In genomic region chr5:43362725-43363435, GRCh38 we compare ENCODE assay signal across 23 cellular contexts.
"Had no signal": no experiment of that assay in that cellular context is flagged by ENCODE, and none has a peak within 500 bp of the region (broad histone marks: within the 10 kb centered on the region; RNA-seq: fewer than 3 reads in every experiment).

No MANE protein-coding gene starts in this region.

- H3K4me1 ChIP-seq: left lung, lower lobe of right lung, upper lobe of left lung, vagina had no signal

- FAIRE-seq: colon had no signal

- ATAC-seq: activated CD8-positive, alpha-beta memory T cell treated with anti-CD3 and anti-CD28 coated beads, Interleukin-2, amount 10 ng/mL, durations not matched to agents 7 days and 5 days; activated CD8-positive, alpha-beta T cell treated with anti-CD3 and anti-CD28 coated beads, Interleukin-2, amount 10 ng/mL, durations not matched to agents 7 days and 5 days; activated naive CD4-positive, alpha-beta T cell treated with anti-CD3 and anti-CD28 coated beads, Interleukin-2, amount 50 U/mL, for 72 hours; heart right ventricle; lower lobe of right lung; right lobe of liver; stimulated activated naive CD8-positive, alpha-beta T cell treated with anti-CD3 and anti-CD28 coated beads, Interleukin-15, Interleukin-2, amounts not matched to agents 100 U/mL and 50 U/mL, for 24 hours had no signal

- H3K27me3 ChIP-seq: left lung, right lobe of liver, upper lobe of left lung, vagina had no signal

- H3K36me3 ChIP-seq: heart right ventricle, left lung, lower lobe of right lung, right lobe of liver, thoracic aorta, upper lobe of left lung, vagina had no signal

- H3K9me3 ChIP-seq: thoracic aorta, vagina had no signal

- H3K27ac ChIP-seq: heart right ventricle, left lung, lower lobe of right lung, right lobe of liver, thoracic aorta, upper lobe of left lung, vagina had no signal

- DNase-seq: activated B cell treated with CpG ODN at 0.5 μM for 24 hours; activated CD8-positive, alpha-beta memory T cell treated with anti-CD3 and anti-CD28 coated beads, Interleukin-2, amount 10 ng/mL, durations not matched to agents 7 days and 5 days; activated CD8-positive, alpha-beta T cell treated with anti-CD3 and anti-CD28 coated beads, Interleukin-2, amount 10 ng/mL, durations not matched to agents 7 days and 5 days; activated T-cell treated with anti-CD3 and anti-CD28 coated beads, Interleukin-2, amount 50 U/mL, for 48 hours; dermis blood vessel endothelial cell; effector CD4-positive, alpha-beta T cell; erythroblast; foreskin melanocyte; heart right ventricle; kidney glomerular epithelial cell; left lung; lower lobe of right lung; mesendoderm; right lobe of liver; stimulated activated CD4-positive, alpha-beta T cell treated with anti-CD3 and anti-CD28 coated beads, Interleukin-12 subunit alpha, Interleukin-12 subunit beta, amount 100 ng/mL, for 4 hours; stimulated activated CD4-positive, alpha-beta T cell treated with anti-CD3 and anti-CD28 coated beads, Interleukin-4, amount 100 ng/mL, for 1 hour; stimulated activated naive CD8-positive, alpha-beta T cell treated with anti-CD3 and anti-CD28 coated beads, Interleukin-15, Interleukin-2, amounts not matched to agents 100 U/mL and 50 U/mL, for 24 hours; T-helper 1 cell; upper lobe of left lung had no signal

- H3K4me3 ChIP-seq: heart right ventricle, left lung, lower lobe of right lung, right lobe of liver, thoracic aorta, upper lobe of left lung, vagina had no signal
